ENCODE assay signal across 8 cellular contexts in the genomic region with DNA sequence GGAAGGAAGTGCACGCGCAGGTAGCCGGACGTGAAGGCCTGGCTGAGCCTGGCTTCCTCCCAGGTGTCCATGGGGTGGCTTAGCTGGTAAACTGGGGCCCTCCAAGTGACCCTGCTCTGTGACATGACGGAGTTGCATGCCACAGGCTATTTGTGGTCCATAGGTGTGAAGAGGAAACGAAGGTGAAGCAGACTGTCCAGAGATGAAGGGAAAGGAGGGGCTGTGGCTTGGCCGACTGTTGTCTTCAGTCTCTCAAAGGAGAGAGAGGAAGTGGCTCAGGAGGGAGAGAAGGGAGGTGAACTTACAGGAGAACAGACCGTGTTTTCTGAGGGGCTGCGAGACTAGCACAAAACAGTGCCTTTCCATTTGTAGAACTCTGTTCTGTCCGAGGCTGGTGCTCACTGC. TPM values are rescaled to one million over a fixed set of nuclear protein-coding genes. Genes with fewer than 3 reads are reported as not detected.
DNase-seq lines count a peak whose midpoint lies in the region; ATAC-seq lines count a peak whose summit lies in the region.

No MANE protein-coding gene starts in this region.

- no peaks in the 10 kb centered on the region for H3K27me3 Mint-ChIP-seq in activated CD4-positive, alpha-beta T cell treated with anti-CD3 and anti-CD28 coated beads, Interleukin-2, amount 10 ng/mL, durations not matched to agents 7 days and 5 days
- H3K27me3 Mint-ChIP-seq in stimulated activated naive CD8-positive, alpha-beta T cell treated with anti-CD3 and anti-CD28 coated beads, Interleukin-15, amount 100 ng/mL, for 72 hours = no peaks in the 10 kb centered on the region

- peaks cover 66% of the 10 kb centered on the region for H3K4me1 Mint-ChIP-seq in activated CD4-positive, alpha-beta T cell treated with anti-CD3 and anti-CD28 coated beads, Interleukin-2, amount 10 ng/mL, durations not matched to agents 7 days and 5 days
- peaks cover 66% of the 10 kb centered on the region for H3K4me1 Mint-ChIP-seq in stimulated activated naive CD8-positive, alpha-beta T cell treated with anti-CD3 and anti-CD28 coated beads, Interleukin-15, amount 100 ng/mL, for 72 hours

- CTCF ChIA-PET in activated CD4-positive, alpha-beta T cell treated with anti-CD3 and anti-CD28 coated beads, Interleukin-2, amount 10 ng/mL, durations not matched to agents 7 days and 5 days (lab: Charles Lee) = interaction anchor here (1.3 to 7.9 kb wide), 2 partner anchors 20 to 144 kb away, joined by 3 to 57 read pairs; partner anchors contain the start of gene INPP5D

- peak; percentile 39 for ATAC-seq in HG03196 (IDR thresholded peaks at IDR 0.05; ENCODE audit: unreplicated experiment)
- ATAC-seq in stimulated activated naive CD8-positive, alpha-beta T cell treated with anti-CD3 and anti-CD28 coated beads, Interleukin-15, amount 100 ng/mL, for 72 hours = peak; percentile 8

- H3K36me3 Mint-ChIP-seq in activated CD4-positive, alpha-beta T cell treated with anti-CD3 and anti-CD28 coated beads, Interleukin-2, amount 10 ng/mL, durations not matched to agents 7 days and 5 days (ENCODE audit: low read depth) = peaks cover 63% of the 10 kb centered on the region

- DNase-seq in activated CD4-positive, alpha-beta T cell treated with anti-CD3 and anti-CD28 coated beads, Interleukin-2, amount 10 ng/mL, durations not matched to agents 7 days and 5 days = peak; percentile 54
- no peak for DNase-seq in activated CD4-positive, alpha-beta T cell treated with anti-CD3 and anti-CD28 coated beads, Interleukin-2, amount 50 U/mL, for 4 hours
- DNase-seq in activated effector memory CD4-positive, alpha-beta T cell treated with anti-CD3 and anti-CD28 coated beads, Interleukin-2, amount 50 U/mL, for 16 hours = peak; percentile 73
- DNase-seq in stimulated activated naive CD8-positive, alpha-beta T cell treated with anti-CD3 and anti-CD28 coated beads, Interleukin-15, amount 100 ng/mL, for 72 hours = peak in 1 of 2 donors; percentile 43
- DNase-seq in GF-D8 (lab: John Stamatoyannopoulos, UW) (no peak), hypothalamus (lab: John Stamatoyannopoulos, UW) (no peak)
- DNase-seq in NK-92 treated with Interleukin-12 subunit alpha and Interleukin-12 subunit beta, amount 100 ng/mL, for 24 hours (lab: John Stamatoyannopoulos, UW) = no peak

- no peaks in the 10 kb centered on the region for H3K9me3 Mint-ChIP-seq in activated CD4-positive, alpha-beta T cell treated with anti-CD3 and anti-CD28 coated beads, Interleukin-2, amount 10 ng/mL, durations not matched to agents 7 days and 5 days
- H3K9me3 Mint-ChIP-seq in stimulated activated naive CD8-positive, alpha-beta T cell treated with anti-CD3 and anti-CD28 coated beads, Interleukin-15, amount 100 ng/mL, for 72 hours = no peaks in the 10 kb centered on the region

- peak overlapping the region; percentile 88 for H3K27ac Mint-ChIP-seq in activated CD4-positive, alpha-beta T cell treated with anti-CD3 and anti-CD28 coated beads, Interleukin-2, amount 10 ng/mL, durations not matched to agents 7 days and 5 days
- H3K27ac Mint-ChIP-seq in stimulated activated naive CD8-positive, alpha-beta T cell treated with anti-CD3 and anti-CD28 coated beads, Interleukin-15, amount 100 ng/mL, for 72 hours = peak overlapping the region; percentile 74 to 77

- H3K4me3 Mint-ChIP-seq in activated CD4-positive, alpha-beta T cell treated with anti-CD3 and anti-CD28 coated beads, Interleukin-2, amount 10 ng/mL, durations not matched to agents 7 days and 5 days = peak overlapping the region; percentile 58
- H3K4me3 Mint-ChIP-seq in stimulated activated naive CD8-positive, alpha-beta T cell treated with anti-CD3 and anti-CD28 coated beads, Interleukin-15, amount 100 ng/mL, for 72 hours = peak overlapping the region; percentile 72 to 76

- POLR2A ChIA-PET in activated CD4-positive, alpha-beta T cell treated with anti-CD3 and anti-CD28 coated beads, Interleukin-2, amount 10 ng/mL, durations not matched to agents 7 days and 5 days (lab: Charles Lee) = interaction anchor here (0.6 kb wide), 1 partner anchor 19 kb away, joined by 3 read pairs; no protein-coding TSS in a partner anchor

RNA-seq across cellular contexts. Expression of gene INPP5D, which starts 19.3 kb away (rescaled TPM):
- total RNA-seq in activated CD4-positive, alpha-beta T cell treated with anti-CD3 and anti-CD28 coated beads, Interleukin-2, amount 10 ng/mL, durations not matched to agents 7 days and 5 days = 100 to 1,000 TPM; 121 to 138 TPM

RNA-seq across cellular contexts. Expression of gene NEU2, which starts 47.0 kb away (rescaled TPM):
- total RNA-seq in activated CD4-positive, alpha-beta T cell treated with anti-CD3 and anti-CD28 coated beads, Interleukin-2, amount 10 ng/mL, durations not matched to agents 7 days and 5 days = not detected

Comparison
In these comparisons a context has a peak if more than half of its experiments do, and no peak if none do; other contexts are left out.
1. DNase-seq: peak in activated CD4-positive, alpha-beta T cell treated with anti-CD3 and anti-CD28 coated beads, Interleukin-2, amount 10 ng/mL, durations not matched to agents 7 days and 5 days (single experiment) and activated effector memory CD4-positive, alpha-beta T cell treated with anti-CD3 and anti-CD28 coated beads, Interleukin-2, amount 50 U/mL, for 16 hours (single experiment); none in activated CD4-positive, alpha-beta T cell treated with anti-CD3 and anti-CD28 coated beads, Interleukin-2, amount 50 U/mL, for 4 hours (0 of 2), GF-D8 (single experiment), hypothalamus (0 of 51) and NK-92 treated with Interleukin-12 subunit alpha and Interleukin-12 subunit beta, amount 100 ng/mL, for 24 hours (single experiment).